ENCODE assay signal across 17 cellular contexts in the genomic region with DNA sequence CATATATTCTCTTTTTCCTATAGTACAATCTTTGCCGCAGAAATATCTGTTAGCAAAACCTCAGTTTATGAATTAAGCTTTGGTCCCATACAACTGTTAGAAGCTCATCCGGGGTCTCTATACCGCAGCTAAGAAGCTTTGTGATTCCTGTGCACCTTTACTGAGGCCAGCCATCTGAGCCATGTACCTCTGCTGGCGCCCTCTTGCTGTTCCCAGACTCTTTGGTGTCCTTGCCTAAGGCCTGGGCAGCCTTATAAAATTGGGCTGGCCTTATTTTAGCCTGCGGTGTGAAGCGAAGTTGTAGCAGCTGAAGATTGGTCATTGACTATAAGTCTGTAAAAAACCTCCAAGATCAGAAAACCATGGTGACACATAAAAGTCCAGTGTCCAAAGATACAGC.
"Had no signal": no experiment of that assay in that cellular context is flagged by ENCODE, and none has a peak within 500 bp of the region (broad histone marks: within the 10 kb centered on the region; RNA-seq: fewer than 3 reads in every experiment).

No MANE protein-coding gene starts in this region.

- H3K4me1 ChIP-seq: foreskin keratinocyte, left ventricle myocardium inferior, lower lobe of right lung, right atrium auricular region, sigmoid colon, stomach had no signal

- H3K27me3 ChIP-seq: foreskin keratinocyte, hepatocyte, right atrium auricular region, sigmoid colon, stomach had no signal

- H2AFZ ChIP-seq: hepatocyte had no signal

- H3K36me3 ChIP-seq: left ventricle myocardium inferior, lower lobe of right lung, right atrium auricular region, sigmoid colon, stomach had no signal

- DNase-seq: effector memory CD8-positive, alpha-beta T cell; foreskin keratinocyte; kidney; left cardiac atrium; left ventricle myocardium inferior; lower lobe of right lung; naive B cell; posterior cingulate gyrus; sigmoid colon; stimulated activated naive CD4-positive, alpha-beta T cell; stomach; substantia nigra had no signal

- H3K27ac Mint-ChIP-seq: effector memory CD8-positive, alpha-beta T cell; memory B cell; naive B cell; type B pancreatic cell had no signal

- H3K4me3 ChIP-seq: hepatocyte, left ventricle myocardium inferior, lower lobe of right lung, right atrium auricular region, sigmoid colon, skin epidermis, stomach had no signal

- H3K4me1 Mint-ChIP-seq: memory B cell, naive B cell had no signal

- H3K27ac ChIP-seq: foreskin keratinocyte, hepatocyte, left ventricle myocardium inferior, lower lobe of right lung, right atrium auricular region, sigmoid colon, skin epidermis, stomach had no signal

- H3K4me2 ChIP-seq: hepatocyte had no signal

- H3K79me2 ChIP-seq: hepatocyte had no signal

- H3K36me3 Mint-ChIP-seq: naive B cell had no signal

- ATAC-seq: effector memory CD8-positive, alpha-beta T cell; foreskin keratinocyte; left cardiac atrium; lower lobe of right lung had no signal

- H3K4me3 Mint-ChIP-seq: effector memory CD8-positive, alpha-beta T cell; memory B cell; naive B cell; type B pancreatic cell had no signal

- H3K27me3 Mint-ChIP-seq: effector memory CD8-positive, alpha-beta T cell; memory B cell; naive B cell; type B pancreatic cell had no signal

- H3K9me3 ChIP-seq: left ventricle myocardium inferior, lower lobe of right lung, right atrium auricular region had no signal
